ENCODE assay signal across 23 cellular contexts in the genomic region with DNA sequence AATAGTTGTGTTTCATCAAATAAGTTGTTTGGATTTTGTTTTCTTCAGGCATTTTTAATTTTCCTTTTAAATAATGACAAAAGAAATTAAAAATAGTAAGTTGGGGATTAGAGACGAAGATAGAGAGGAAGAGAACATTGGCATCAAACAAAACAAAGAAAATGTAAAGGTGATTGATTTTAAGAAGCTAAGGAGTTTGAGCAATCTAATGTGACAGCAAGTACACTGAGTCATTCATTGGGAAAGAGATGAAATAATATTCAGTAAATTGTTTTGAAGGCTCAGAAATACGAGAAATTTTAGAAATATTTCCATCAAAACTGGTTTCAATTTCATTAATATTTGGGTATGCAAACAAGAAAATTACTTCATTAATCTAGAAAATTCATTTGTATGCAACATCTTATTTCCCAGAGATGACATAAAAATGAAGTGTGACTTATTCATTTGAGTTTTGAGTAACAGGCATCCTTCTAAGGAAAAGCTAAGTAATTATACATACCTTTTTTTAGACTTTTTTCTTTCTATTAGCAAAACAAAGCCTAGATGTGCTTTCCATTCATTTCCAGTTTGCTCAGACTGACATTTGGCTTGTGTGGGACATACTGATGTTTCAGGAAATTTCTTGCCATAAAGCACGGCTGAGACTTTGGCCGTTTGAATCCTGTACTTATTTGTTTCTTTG.
"Had no signal": no experiment of that assay in that cellular context is flagged by ENCODE, and none has a peak within 500 bp of the region (broad histone marks: within the 10 kb centered on the region; RNA-seq: fewer than 3 reads in every experiment).

No MANE protein-coding gene starts in this region.

- H3K9me3 ChIP-seq: breast epithelium, heart left ventricle, neutrophil, ovary, psoas muscle, right atrium auricular region, spleen, upper lobe of right lung had no signal

- DNase-seq: activated CD8-positive, alpha-beta T cell treated with anti-CD3 and anti-CD28 coated beads, Interleukin-2, amount 10 ng/mL, durations not matched to agents 7 days and 5 days; activated gamma-delta T cell; amniotic stem cell; cerebellar nuclear complex; endodermal cell; heart left ventricle; islet precursor cell; left cardiac atrium; midbrain; natural killer cell; ovary; psoas muscle; spleen; stimulated activated CD4-positive, alpha-beta T cell treated with anti-CD3 and anti-CD28 coated beads, Interleukin-4, amount 100 ng/mL, for 24 hours; stimulated activated naive CD8-positive, alpha-beta T cell treated with anti-CD3 and anti-CD28 coated beads, Interleukin-15, Interleukin-2, amounts not matched to agents 100 U/mL and 50 U/mL, for 24 hours; T-helper 1 cell; upper lobe of right lung had no signal

- H3K36me3 ChIP-seq: breast epithelium, heart left ventricle, neutrophil, ovary, right atrium auricular region, spleen, upper lobe of right lung had no signal

- H3K4me3 Mint-ChIP-seq: activated CD8-positive, alpha-beta T cell treated with anti-CD3 and anti-CD28 coated beads, Interleukin-2, amount 10 ng/mL, durations not matched to agents 7 days and 5 days; endodermal cell; natural killer cell had no signal

- H3K4me3 ChIP-seq: breast epithelium, coronary artery, heart left ventricle, ovary, psoas muscle, right atrium auricular region, spleen, upper lobe of right lung had no signal

- H3K9me3 Mint-ChIP-seq: activated naive CD4-positive, alpha-beta T cell treated with anti-CD3 and anti-CD28 coated beads, Interleukin-2, amount 50 U/mL, for 72 hours; endodermal cell; natural killer cell had no signal

- ATAC-seq: activated CD8-positive, alpha-beta T cell treated with anti-CD3 and anti-CD28 coated beads, Interleukin-2, amount 10 ng/mL, durations not matched to agents 7 days and 5 days; heart left ventricle; left cardiac atrium; natural killer cell; psoas muscle; stimulated activated naive CD8-positive, alpha-beta T cell treated with anti-CD3 and anti-CD28 coated beads, Interleukin-15, Interleukin-2, amounts not matched to agents 100 U/mL and 50 U/mL, for 24 hours; upper lobe of right lung had no signal

- H3K27ac ChIP-seq: breast epithelium, coronary artery, epithelial cell of prostate, heart left ventricle, neutrophil, ovary, psoas muscle, right atrium auricular region, spleen, upper lobe of right lung had no signal

- H3K4me1 ChIP-seq: breast epithelium, right atrium auricular region, spleen, upper lobe of right lung had no signal

- H3K36me3 Mint-ChIP-seq: activated naive CD4-positive, alpha-beta T cell treated with anti-CD3 and anti-CD28 coated beads, Interleukin-2, amount 50 U/mL, for 72 hours; natural killer cell had no signal

- H3K27me3 ChIP-seq: breast epithelium, heart left ventricle, neutrophil, ovary, right atrium auricular region, spleen, upper lobe of right lung had no signal

- H3K27ac Mint-ChIP-seq: activated CD8-positive, alpha-beta T cell treated with anti-CD3 and anti-CD28 coated beads, Interleukin-2, amount 10 ng/mL, durations not matched to agents 7 days and 5 days; activated naive CD4-positive, alpha-beta T cell treated with anti-CD3 and anti-CD28 coated beads, Interleukin-2, amount 50 U/mL, for 72 hours; endodermal cell; natural killer cell had no signal
